ENCODE assay signal across 28 cellular contexts in genomic region chr6:53727748-53728147, GRCh38.
DNase-seq lines count a peak whose midpoint lies in the region; ATAC-seq, FAIRE-seq and TF ChIP-seq lines count a peak whose summit lies in the region.
"Had no signal": no experiment of that assay in that cellular context is flagged by ENCODE, and none has a peak within 500 bp of the region (broad histone marks: within the 10 kb centered on the region; RNA-seq: fewer than 3 reads in every experiment).

No MANE protein-coding gene starts in this region.

- no peaks in the 10 kb centered on the region for H3K36me3 ChIP-seq in H1 (ENCODE audit: control insufficient read depth in 2 of 4, insufficient read depth in 4 of 4, low read length in 3 of 4)
- H3K36me3 ChIP-seq: adrenal gland, colonic mucosa, gastrocnemius medialis, tibial nerve had no signal

- peak overlapping the region in 1 of 4 experiments; percentile 22; a peak in 1 of 7 replicates for H3K9ac ChIP-seq in H1 (replicated peaks in 1 of 4; ENCODE audit: extremely low read depth in 1 of 4, low read depth in 3 of 4, low read length in 3 of 4)

- CTCF ChIA-PET in H1 (lab: Charles Lee; ENCODE audit: partially characterized antibody) = interaction anchor here (0.7 to 14.2 kb wide), 39 partner anchors 9 to 573 kb away, joined by 3 to 197 read pairs (median 5); partner anchors contain the start of gene GCLC
- CTCF ChIA-PET in activated naive CD4-positive, alpha-beta T cell treated with anti-CD3 and anti-CD28 coated beads, Interleukin-2, amount 10 ng/mL, durations not matched to agents 7 days and 5 days (lab: Charles Lee) = interaction anchor here (0.7 to 11.5 kb wide), 20 partner anchors 8 to 559 kb away, joined by 3 to 134 read pairs (median 5); no protein-coding TSS in a partner anchor

- no peaks in the 10 kb centered on the region for H3K79me2 ChIP-seq in H1 (ENCODE audit: control insufficient read depth in 1 of 2, insufficient read depth in 2 of 2, low read length in 2 of 2)

- no peaks in the 10 kb centered on the region for H4K20me1 ChIP-seq in H1 (replicated peaks in 1 of 2; ENCODE audit: control insufficient read depth in 1 of 2, insufficient read depth in 2 of 2, low read length in 2 of 2)

- H3K56ac ChIP-seq in H1 (replicated peaks; ENCODE audit: insufficient read length, low read depth, low read length) = no peak overlapping the region

- POLR2A ChIA-PET in H1 (lab: Charles Lee; ENCODE audit: partially characterized antibody) = interaction anchor here (0.8 kb wide), 1 partner anchor 234 kb away, joined by 3 read pairs; no protein-coding TSS in a partner anchor

- no peaks in the 10 kb centered on the region for H3K9me3 Mint-ChIP-seq in HFFc6
- H3K9me3 Mint-ChIP-seq in activated naive CD4-positive, alpha-beta T cell treated with anti-CD3 and anti-CD28 coated beads, Interleukin-2, amount 10 ng/mL, durations not matched to agents 7 days and 5 days = no peaks in the 10 kb centered on the region
- H3K9me3 Mint-ChIP-seq: activated CD4-positive, alpha-beta T cell treated with anti-CD3 and anti-CD28 coated beads, Interleukin-2, amount 10 ng/mL, durations not matched to agents 7 days and 5 days; activated T-cell treated with anti-CD3 and anti-CD28 coated beads, Interleukin-2, amount 50 U/mL, for 4 hours; natural killer cell treated with Interleukin-12 subunit alpha and Interleukin-12 subunit beta and Interleukin-15 and Interleukin-18, amount 100 ng/mL, for 72 hours had no signal

- no peak overlapping the region for H4K91ac ChIP-seq in H1 (replicated peaks; ENCODE audit: insufficient read length, low read length)

- no peak overlapping the region for H3K27ac ChIP-seq in H1 (ENCODE audit: low read depth, low read length)
- H3K27ac ChIP-seq: adrenal gland, colonic mucosa, gastrocnemius medialis, tibial nerve had no signal

- peak; percentile 41 for DNase-seq in AG08395 (ENCODE audit: low spot score)
- DNase-seq in HFFc6 = peak; percentile 40
- DNase-seq in H1 (ENCODE audit: low read depth in 1 of 2, low spot score in 2 of 2) = no peak
- peak; percentile 48 for DNase-seq in kidney tubule cell (ENCODE audit: low spot score)
- DNase-seq in DMS114 treated with DMSO at 0.1 percent for 48 hours (lab: John Stamatoyannopoulos, UW; ENCODE audit: unreplicated experiment) = no peak
- no peak for DNase-seq in activated naive CD4-positive, alpha-beta T cell treated with anti-CD3 and anti-CD28 coated beads, Interleukin-2, amount 10 ng/mL, durations not matched to agents 7 days and 5 days
- DNase-seq: activated CD4-positive, alpha-beta T cell treated with anti-CD3 and anti-CD28 coated beads, Interleukin-2, amount 10 ng/mL, durations not matched to agents 7 days and 5 days; activated gamma-delta T cell treated with Interleukin-2 at 50 U/mL for 16 hours; activated T-cell treated with anti-CD3 and anti-CD28 coated beads, Interleukin-2, amount 50 U/mL, for 4 hours; adrenal gland; colonic mucosa; DMS79 treated with DMSO at 0.1 percent for 48 hours; effector memory CD4-positive, alpha-beta T cell; erythroblast; gastrocnemius medialis; GOT3; NCI-H1105; NCI-H1930; NCI-H526; right cardiac atrium; SHP77; stimulated activated CD4-positive, alpha-beta T cell treated with anti-CD3 and anti-CD28 coated beads, Interleukin-2, amount 100 ng/mL, for 48 hours had no signal

- H4K5ac ChIP-seq in H1 (ENCODE audit: insufficient read length, low read depth, low read length) = no peak overlapping the region

- no peak overlapping the region for H3K23ac ChIP-seq in H1 (ENCODE audit: insufficient read length)

- no peak for TF ChIP-seq RAD21 in H1 (IDR thresholded peaks at IDR 0.05 in 1 of 2, conservative IDR thresholded peaks at IDR 0.05 in 1 of 2; ENCODE audit: low read depth in 2 of 2, low read length in 2 of 2)

- H2AK5ac ChIP-seq in H1 (ENCODE audit: low read depth, low read length) = no peak overlapping the region

- no peak overlapping the region for H3K14ac ChIP-seq in H1 (ENCODE audit: insufficient read length)

- no peak overlapping the region for H3K4me3 ChIP-seq in H1 (ENCODE audit: extremely low read depth in 1 of 4, insufficient read depth in 2 of 4, low read depth in 3 of 4, low read length in 4 of 4)
- H3K4me3 ChIP-seq: adrenal gland, colonic mucosa, gastrocnemius medialis, tibial nerve had no signal

- H3K27ac Mint-ChIP-seq in HFFc6 = peak overlapping the region; percentile 36; the same call in 1 of the 2 replicates
- H3K27ac Mint-ChIP-seq in activated naive CD4-positive, alpha-beta T cell treated with anti-CD3 and anti-CD28 coated beads, Interleukin-2, amount 10 ng/mL, durations not matched to agents 7 days and 5 days = no peak overlapping the region
- H3K27ac Mint-ChIP-seq: activated CD4-positive, alpha-beta T cell treated with anti-CD3 and anti-CD28 coated beads, Interleukin-2, amount 10 ng/mL, durations not matched to agents 7 days and 5 days; natural killer cell treated with Interleukin-12 subunit alpha and Interleukin-12 subunit beta and Interleukin-15 and Interleukin-18, amount 100 ng/mL, for 72 hours had no signal

- no peaks in the 10 kb centered on the region for H3K27me3 ChIP-seq in H1 (replicated peaks in 1 of 4; ENCODE audit: control insufficient read depth in 3 of 4, extremely low read depth in 1 of 4, insufficient read depth in 3 of 4, low read length in 3 of 4)
- H3K27me3 ChIP-seq: adrenal gland, colonic mucosa, gastrocnemius medialis had no signal

- H3K23me2 ChIP-seq in H1 (ENCODE audit: low read depth, low read length) = no peaks in the 10 kb centered on the region

- H3K4ac ChIP-seq in H1 (replicated peaks; ENCODE audit: insufficient read length, low read depth, low read length) = no peak overlapping the region

- peaks cover 47% of the 10 kb centered on the region for H3K4me1 Mint-ChIP-seq in HFFc6 (ENCODE audit: low read depth)
- H3K4me1 Mint-ChIP-seq in activated naive CD4-positive, alpha-beta T cell treated with anti-CD3 and anti-CD28 coated beads, Interleukin-2, amount 10 ng/mL, durations not matched to agents 7 days and 5 days = peaks cover 19% of the 10 kb centered on the region

- H3K9me3 ChIP-seq in H1 (ENCODE audit: insufficient read depth in 2 of 2, low read depth in 1 of 2, low read length in 1 of 2) = no peaks in the 10 kb centered on the region
- H3K9me3 ChIP-seq: adrenal gland, colonic mucosa, gastrocnemius medialis, tibial nerve had no signal

- H3K4me3 Mint-ChIP-seq in HFFc6 = no peak overlapping the region; the same call in 1 of the 2 replicates
- no peak overlapping the region for H3K4me3 Mint-ChIP-seq in activated naive CD4-positive, alpha-beta T cell treated with anti-CD3 and anti-CD28 coated beads, Interleukin-2, amount 10 ng/mL, durations not matched to agents 7 days and 5 days
- H3K4me3 Mint-ChIP-seq: activated CD4-positive, alpha-beta T cell treated with anti-CD3 and anti-CD28 coated beads, Interleukin-2, amount 10 ng/mL, durations not matched to agents 7 days and 5 days; activated T-cell treated with anti-CD3 and anti-CD28 coated beads, Interleukin-2, amount 50 U/mL, for 4 hours; natural killer cell treated with Interleukin-12 subunit alpha and Interleukin-12 subunit beta and Interleukin-15 and Interleukin-18, amount 100 ng/mL, for 72 hours had no signal

- H2BK20ac ChIP-seq in H1 (ENCODE audit: low read length) = no peak overlapping the region

- H2AFZ ChIP-seq in H1 (ENCODE audit: low read length) = no peak overlapping the region

- no peak overlapping the region for H3K18ac ChIP-seq in H1 (ENCODE audit: extremely low read depth, low read length)

- WGBS in H1 (ENCODE audit: extremely low coverage in 1 of 2, insufficient coverage in 1 of 2, insufficient read length in 1 of 2, insufficient replicate concordance in 2 of 2, low coverage in 1 of 2, low lambda C conversion rate in 2 of 2, missing lambda C conversion rate in 1 of 2), 2 experiments = 87% methylated on average over 5 of the region's 5 CpGs; no CpG with 5 or more reads in 1 of the 2 experiments

- H2BK5ac ChIP-seq in H1 (ENCODE audit: low read depth, low read length) = no peak overlapping the region

- H2BK120ac ChIP-seq in H1 (replicated peaks; ENCODE audit: low read depth, low read length) = no peak overlapping the region

- TF ChIP-seq CTCF in HFFc6 (IDR thresholded peaks at IDR 0.05) (no peak), H1 (IDR thresholded peaks at IDR 0.05; ENCODE audit: control extremely low read depth in 1 of 3, insufficient read depth in 1 of 3, low read depth in 1 of 3, low read length in 3 of 3) (no peak)

- no peak overlapping the region for H4K8ac ChIP-seq in H1 (ENCODE audit: extremely low read depth, insufficient read depth, low read length)

- no peaks in the 10 kb centered on the region for H3K36me3 Mint-ChIP-seq in HFFc6 (ENCODE audit: low read depth)
- H3K36me3 Mint-ChIP-seq in activated naive CD4-positive, alpha-beta T cell treated with anti-CD3 and anti-CD28 coated beads, Interleukin-2, amount 10 ng/mL, durations not matched to agents 7 days and 5 days = no peaks in the 10 kb centered on the region
- H3K36me3 Mint-ChIP-seq: natural killer cell treated with Interleukin-12 subunit alpha and Interleukin-12 subunit beta and Interleukin-15 and Interleukin-18, amount 100 ng/mL, for 72 hours had no signal

- no peaks in the 10 kb centered on the region for H3K27me3 Mint-ChIP-seq in HFFc6 (ENCODE audit: insufficient read depth)
- H3K27me3 Mint-ChIP-seq in activated naive CD4-positive, alpha-beta T cell treated with anti-CD3 and anti-CD28 coated beads, Interleukin-2, amount 10 ng/mL, durations not matched to agents 7 days and 5 days = peaks cover 48% of the 10 kb centered on the region

- H2BK12ac ChIP-seq in H1 (ENCODE audit: low read depth, low read length) = no peak overlapping the region

- H3K4me2 ChIP-seq in H1 (ENCODE audit: insufficient read depth in 1 of 2, low read depth in 2 of 2, low read length in 2 of 2) = no peak overlapping the region

- no peaks in the 10 kb centered on the region for H3K79me1 ChIP-seq in H1 (ENCODE audit: low read depth, low read length)

- peaks cover 0 to 3% (median 3%) of the 10 kb centered on the region in 4 experiments; a peak in 3 of 7 replicates for H3K4me1 ChIP-seq in H1 (replicated peaks in 1 of 4; ENCODE audit: control insufficient read depth in 3 of 4, insufficient read depth in 4 of 4, low read length in 3 of 4)
- H3K4me1 ChIP-seq: adrenal gland, colonic mucosa, gastrocnemius medialis had no signal

- H2BK15ac ChIP-seq in H1 (ENCODE audit: low read length) = peak overlapping the region; percentile 19; the same call in 1 of the 2 replicates

- ATAC-seq in GM19395 (IDR thresholded peaks at IDR 0.05; ENCODE audit: unreplicated experiment) = no peak
- no peak for ATAC-seq in HG03442 (IDR thresholded peaks at IDR 0.05; ENCODE audit: unreplicated experiment)
- ATAC-seq: natural killer cell treated with Interleukin-12 subunit alpha and Interleukin-12 subunit beta and Interleukin-15 and Interleukin-18, amount 100 ng/mL, for 72 hours had no signal

- TF ChIP-seq POLR2A in H1 (IDR thresholded peaks at IDR 0.05; ENCODE audit: control extremely low read depth in 1 of 2, low read depth in 2 of 2, low read length in 2 of 2) = no peak

- TF ChIP-seq EP300 in H1 (IDR thresholded peaks at IDR 0.05; ENCODE audit: borderline replicate concordance in 1 of 2, low read depth in 2 of 2, low read length in 2 of 2) = no peak

- FAIRE-seq in H1 (lab: Jason Lieb, UNC) = no peak
- FAIRE-seq: bronchial epithelial cell, islet of Langerhans had no signal

TF ChIP-seq in H1, 55 proteins besides CTCF, POLR2A, EP300 and RAD21 (continues in another document):
- TF ChIP-seq HDAC2 (IDR thresholded peaks at IDR 0.05; ENCODE audit: borderline replicate concordance in 1 of 2, low read depth in 2 of 2, low read length in 2 of 2) (no peak), SP1 (IDR thresholded peaks at IDR 0.05; ENCODE audit: low read depth, low read length) (no peak)

Comparison
In these comparisons a context has a peak if more than half of its experiments do, and no peak if none do; other contexts are left out.
1. DNase-seq: peak in AG08395 (single experiment), HFFc6 (single experiment) and kidney tubule cell (single experiment); none in H1 (0 of 2), DMS114 treated with DMSO at 0.1 percent for 48 hours (single experiment) and activated naive CD4-positive, alpha-beta T cell treated with anti-CD3 and anti-CD28 coated beads, Interleukin-2, amount 10 ng/mL, durations not matched to agents 7 days and 5 days (single experiment).